In the genomic region with DNA sequence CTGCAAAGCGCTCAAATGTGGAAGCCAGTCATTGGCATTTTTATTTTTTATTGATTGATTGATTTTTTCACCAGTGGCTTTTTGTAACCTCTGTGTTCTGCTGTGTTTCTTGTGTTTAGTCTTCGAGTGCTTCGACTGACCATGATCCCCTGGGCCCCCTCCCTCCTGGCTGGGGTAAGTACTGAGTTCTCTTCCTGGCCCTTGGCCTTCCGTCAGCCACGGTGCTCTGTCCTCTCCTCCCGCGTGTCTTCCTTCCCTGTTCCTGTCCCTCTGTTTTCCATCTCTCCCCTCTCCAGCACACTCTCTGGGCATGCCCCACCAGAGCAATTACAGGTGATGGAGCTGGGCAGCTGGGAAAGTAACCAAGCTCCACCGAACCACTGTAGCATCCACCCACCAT, we compare ENCODE assay signal across 13 cellular contexts. TPM values are rescaled to one million over a fixed set of nuclear protein-coding genes. Genes with fewer than 3 reads are reported as not detected.
DNase-seq lines count a peak whose midpoint lies in the region; ATAC-seq, FAIRE-seq and TF ChIP-seq lines count a peak whose summit lies in the region.
"Had no signal": no experiment of that assay in that cellular context is flagged by ENCODE, and none has a peak within 500 bp of the region (broad histone marks: within the 10 kb centered on the region; RNA-seq: fewer than 3 reads in every experiment).

No MANE protein-coding gene starts in this region.

- CTCF ChIA-PET in SK-N-SH (lab: Yijun Ruan, JAX): interaction anchor here (0.9 to 2.0 kb wide), 2 partner anchors 13 to 129 kb away, joined by 3 to 10 read pairs; no protein-coding TSS in a partner anchor

- H3K4me2 ChIP-seq in SK-N-SH: no peak overlapping the region
- H3K4me2 ChIP-seq: PC-9 had no signal

- FAIRE-seq in HTR-8/SVneo (lab: Jason Lieb, UNC): peak; percentile 74

- no peak for TF ChIP-seq CTCF in SK-N-SH (IDR thresholded peaks at IDR 0.05)
- no peak for TF ChIP-seq CTCF in omental fat pad (IDR thresholded peaks at IDR 0.05)

- no peaks in the 10 kb centered on the region for H3K9me3 ChIP-seq in stomach smooth muscle (ENCODE audit: control insufficient read depth in 2 of 2, low read length in 2 of 2)
- no peaks in the 10 kb centered on the region for H3K9me3 ChIP-seq in SK-N-SH

- H3K79me2 ChIP-seq in SK-N-SH (ENCODE audit: insufficient read depth): no peaks in the 10 kb centered on the region

- H3K27me3 ChIP-seq in stomach smooth muscle (ENCODE audit: control insufficient read depth in 1 of 2, insufficient read depth in 2 of 2, low read length in 2 of 2) (no peaks in the 10 kb centered on the region), SK-N-SH (ENCODE audit: insufficient read depth) (no peaks in the 10 kb centered on the region)

- H3K9ac ChIP-seq in stomach smooth muscle (ENCODE audit: low read length in 2 of 2) (no peak overlapping the region), SK-N-SH (no peak overlapping the region)

- DNase-seq in HTR-8/SVneo (ENCODE audit: insufficient read length, low spot score) (no peak), mesenteric fat pad (ENCODE audit: low spot score) (peak; percentile 59), SK-N-SH (no peak), omental fat pad (ENCODE audit: low spot score) (no peak), amniotic stem cell (lab: John Stamatoyannopoulos, UW) (no peak), NCI-H2081 treated with DMSO at 0.1 percent for 48 hours (lab: John Stamatoyannopoulos, UW) (no peak)
- DNase-seq: amygdala, naive B cell, PC-9, T-helper 17 cell had no signal

- peak overlapping the region in 1 of 2 donors; percentile 54 for H3K4me3 ChIP-seq in stomach smooth muscle (ENCODE audit: low read length in 2 of 2)
- H3K4me3 ChIP-seq in SK-N-SH (ENCODE audit: low read depth in 2 of 2, low read length in 1 of 2): no peak overlapping the region
- H3K4me3 ChIP-seq: PC-9 had no signal

- no peak overlapping the region for H2AFZ ChIP-seq in SK-N-SH (ENCODE audit: low read depth)
- H2AFZ ChIP-seq: PC-9 had no signal

- POLR2A ChIA-PET in SK-N-SH (lab: Yijun Ruan, JAX): no interaction called here

- no peaks in the 10 kb centered on the region for H3F3A ChIP-seq in SK-N-SH (replicated peaks; ENCODE audit: insufficient read depth)

- no peak for TF ChIP-seq EP300 in SK-N-SH (IDR thresholded peaks at IDR 0.05; ENCODE audit: borderline replicate concordance in 1 of 2, low read depth in 1 of 2, low read length in 1 of 2)

- H3K4me1 ChIP-seq in stomach smooth muscle (ENCODE audit: control insufficient read depth, insufficient read depth, low read length) (peaks cover 15% of the 10 kb centered on the region), SK-N-SH (ENCODE audit: control insufficient read depth in 1 of 2, insufficient read depth in 2 of 2, low read depth in 1 of 2, low read length in 1 of 2) (no peaks in the 10 kb centered on the region; a peak in 1 of 4 replicates)

- H3K9me2 ChIP-seq in SK-N-SH: no peaks in the 10 kb centered on the region

- peak overlapping the region; percentile 33 for H3K27ac ChIP-seq in cingulate gyrus (ENCODE audit: low read depth, low read length)
- H3K27ac ChIP-seq in stomach smooth muscle (ENCODE audit: low read length): peak overlapping the region; percentile 6
- no peak overlapping the region for H3K27ac ChIP-seq in SK-N-SH (ENCODE audit: low read depth in 2 of 2, low read length in 1 of 2)
- H3K27ac ChIP-seq: epithelial cell of prostate, PC-9 had no signal

- no peak for TF ChIP-seq RAD21 in SK-N-SH (IDR thresholded peaks at IDR 0.05; ENCODE audit: low read length)

- H3K36me3 ChIP-seq in stomach smooth muscle (ENCODE audit: control insufficient read depth in 2 of 2, insufficient read depth in 2 of 2, low read length in 2 of 2) (peaks cover 0 to 6% of the 10 kb centered on the region in 2 donors), SK-N-SH (replicated peaks in 1 of 2; ENCODE audit: control insufficient read depth in 1 of 2, insufficient read depth in 2 of 2, low read length in 1 of 2) (no peaks in the 10 kb centered on the region)

- no peaks in the 10 kb centered on the region for H4K20me1 ChIP-seq in SK-N-SH (ENCODE audit: insufficient read depth)

- ATAC-seq in omental fat pad (ENCODE audit: low FRiP score): no peak
- ATAC-seq: T-helper 17 cell had no signal

- WGBS in SK-N-SH (ENCODE audit: low lambda C conversion rate): 98% methylated on average over 8 of the region's 8 CpGs

TF ChIP-seq in SK-N-SH, 30 proteins besides CTCF, POLR2A, EP300 and RAD21:
- TF ChIP-seq, protein P1, sequence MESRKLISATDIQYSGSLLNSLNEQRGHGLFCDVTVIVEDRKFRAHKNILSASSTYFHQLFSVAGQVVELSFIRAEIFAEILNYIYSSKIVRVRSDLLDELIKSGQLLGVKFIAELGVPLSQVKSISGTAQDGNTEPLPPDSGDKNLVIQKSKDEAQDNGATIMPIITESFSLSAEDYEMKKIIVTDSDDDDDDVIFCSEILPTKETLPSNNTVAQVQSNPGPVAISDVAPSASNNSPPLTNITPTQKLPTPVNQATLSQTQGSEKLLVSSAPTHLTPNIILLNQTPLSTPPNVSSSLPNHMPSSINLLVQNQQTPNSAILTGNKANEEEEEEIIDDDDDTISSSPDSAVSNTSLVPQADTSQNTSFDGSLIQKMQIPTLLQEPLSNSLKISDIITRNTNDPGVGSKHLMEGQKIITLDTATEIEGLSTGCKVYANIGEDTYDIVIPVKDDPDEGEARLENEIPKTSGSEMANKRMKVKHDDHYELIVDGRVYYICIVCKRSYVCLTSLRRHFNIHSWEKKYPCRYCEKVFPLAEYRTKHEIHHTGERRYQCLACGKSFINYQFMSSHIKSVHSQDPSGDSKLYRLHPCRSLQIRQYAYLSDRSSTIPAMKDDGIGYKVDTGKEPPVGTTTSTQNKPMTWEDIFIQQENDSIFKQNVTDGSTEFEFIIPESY (IDR thresholded peaks at IDR 0.05; ENCODE audit: borderline replicate concordance, low read depth): no peak
- TF ChIP-seq JUND (IDR thresholded peaks at IDR 0.05) (no peak), MXI1 (IDR thresholded peaks at IDR 0.05; ENCODE audit: low read depth, low read length) (no peak), RFX5 (IDR thresholded peaks at IDR 0.05; ENCODE audit: low read length) (no peak), TCF12 (IDR thresholded peaks at IDR 0.05) (no peak), EZH2phosphoT487 (IDR thresholded peaks at IDR 0.05; ENCODE audit: borderline replicate concordance, low read depth) (no peak), GATA2 (CRISPR knock-in tag; IDR thresholded peaks at IDR 0.05) (no peak), ELF1 (IDR thresholded peaks at IDR 0.05) (no peak)
- TF ChIP-seq, protein P2, sequence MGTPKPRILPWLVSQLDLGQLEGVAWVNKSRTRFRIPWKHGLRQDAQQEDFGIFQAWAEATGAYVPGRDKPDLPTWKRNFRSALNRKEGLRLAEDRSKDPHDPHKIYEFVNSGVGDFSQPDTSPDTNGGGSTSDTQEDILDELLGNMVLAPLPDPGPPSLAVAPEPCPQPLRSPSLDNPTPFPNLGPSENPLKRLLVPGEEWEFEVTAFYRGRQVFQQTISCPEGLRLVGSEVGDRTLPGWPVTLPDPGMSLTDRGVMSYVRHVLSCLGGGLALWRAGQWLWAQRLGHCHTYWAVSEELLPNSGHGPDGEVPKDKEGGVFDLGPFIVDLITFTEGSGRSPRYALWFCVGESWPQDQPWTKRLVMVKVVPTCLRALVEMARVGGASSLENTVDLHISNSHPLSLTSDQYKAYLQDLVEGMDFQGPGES (IDR thresholded peaks at IDR 0.05; ENCODE audit: low read depth, low read length): no peak
- TF ChIP-seq, protein P3, sequence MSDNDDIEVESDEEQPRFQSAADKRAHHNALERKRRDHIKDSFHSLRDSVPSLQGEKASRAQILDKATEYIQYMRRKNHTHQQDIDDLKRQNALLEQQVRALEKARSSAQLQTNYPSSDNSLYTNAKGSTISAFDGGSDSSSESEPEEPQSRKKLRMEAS (IDR thresholded peaks at IDR 0.05; ENCODE audit: low read depth): no peak

RNA-seq across cellular contexts. Expression of a gene that starts 25.8 kb away (rescaled TPM):
- total RNA-seq in mesenteric fat pad (0.61 TPM), omental fat pad (1 to 10 TPM in 2 of 4 donors, under 1 TPM in 2; 0.48 to 2.7 (median 1.4) TPM)
- polyA plus RNA-seq in SK-N-SH (2012; rRNA removed): 0.15 and 0.20 TPM in 2 replicates
- polyA plus RNA-seq in SK-N-SH (2012; cell fraction: cytosol; rRNA removed): 0.01 and 0.04 TPM in 2 replicates
- polyA plus RNA-seq in SK-N-SH (2012; cell fraction: nucleus; rRNA removed): 2.0 and 3.1 TPM in 2 replicates

Comparison
In these comparisons a context has a peak if more than half of its experiments do, and no peak if none do; other contexts are left out.
1. H3K27ac ChIP-seq: peak in cingulate gyrus (single experiment) and stomach smooth muscle (single experiment); none in SK-N-SH (0 of 2).